In the genomic region with DNA sequence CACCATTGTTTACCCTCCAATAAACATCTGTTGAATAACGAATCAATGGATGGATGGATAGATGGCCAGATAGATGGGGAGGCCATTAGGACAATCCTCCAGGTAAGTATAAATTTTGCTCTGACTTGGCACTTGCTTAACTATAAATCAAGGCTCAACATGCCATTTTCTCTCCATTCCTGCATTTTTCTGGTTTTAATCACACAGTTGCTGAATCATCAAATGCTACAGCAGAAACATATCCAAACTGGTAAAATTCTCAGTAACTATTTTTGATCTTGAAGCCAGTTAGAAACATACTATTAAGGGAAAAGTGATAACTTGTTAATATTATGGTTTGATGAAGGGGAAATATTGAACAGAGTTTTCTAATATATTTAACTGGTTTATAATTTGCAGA, we compare ENCODE assay signal across 28 cellular contexts.
"Had no signal": no experiment of that assay in that cellular context is flagged by ENCODE, and none has a peak within 500 bp of the region (broad histone marks: within the 10 kb centered on the region; RNA-seq: fewer than 3 reads in every experiment).

No MANE protein-coding gene starts in this region.

- H3K27me3 Mint-ChIP-seq: activated naive CD8-positive, alpha-beta T cell; activated T-helper 17 cell treated with anti-CD3 and anti-CD28 coated beads, Interleukin-2, amount 50 U/mL, for 72 hours had no signal

- H3K36me3 Mint-ChIP-seq: activated CD8-positive, alpha-beta memory T cell treated with anti-CD3 and anti-CD28 coated beads, Interleukin-2, amount 10 ng/mL, durations not matched to agents 7 days and 5 days; activated naive CD8-positive, alpha-beta T cell had no signal

- H3K9me3 Mint-ChIP-seq: activated B cell treated with CpG ODN at 0.5 μM for 24 hours; activated T-helper 17 cell treated with anti-CD3 and anti-CD28 coated beads, Interleukin-2, amount 50 U/mL, for 72 hours had no signal

- ATAC-seq: activated CD8-positive, alpha-beta memory T cell treated with anti-CD3 and anti-CD28 coated beads, Interleukin-2, amount 10 ng/mL, durations not matched to agents 7 days and 5 days; activated T-helper 17 cell treated with anti-CD3 and anti-CD28 coated beads, Interleukin-2, amount 50 U/mL, for 72 hours; PC-3; T-helper 17 cell had no signal

- H3K27ac ChIP-seq: KMS-11 had no signal

- H3K4me2 ChIP-seq: KMS-11 had no signal

- H3K4me3 Mint-ChIP-seq: activated B cell treated with CpG ODN at 0.5 μM for 24 hours; activated CD4-positive, alpha-beta T cell treated with anti-CD3 and anti-CD28 coated beads, Interleukin-2, amount 10 ng/mL, durations not matched to agents 24 days and 14 days; activated CD8-positive, alpha-beta memory T cell treated with anti-CD3 and anti-CD28 coated beads, Interleukin-2, amount 10 ng/mL, durations not matched to agents 7 days and 5 days; activated naive CD4-positive, alpha-beta T cell treated with anti-CD3 and anti-CD28 coated beads for 36 hours; activated naive CD8-positive, alpha-beta T cell; activated T-cell treated with anti-CD3 and anti-CD28 coated beads, Interleukin-2, amount 50 U/mL, for 24 hours; activated T-helper 17 cell treated with anti-CD3 and anti-CD28 coated beads, Interleukin-2, amount 50 U/mL, for 72 hours; T-helper 17 cell had no signal

- DNase-seq: activated B cell treated with CpG ODN at 0.5 μM for 24 hours; activated CD4-positive, alpha-beta T cell treated with anti-CD3 and anti-CD28 coated beads for 1 hour; activated CD4-positive, alpha-beta T cell treated with anti-CD3 and anti-CD28 coated beads, Interleukin-2, amount 10 ng/mL, durations not matched to agents 24 days and 14 days; activated CD4-positive, alpha-beta T cell treated with anti-CD3 and anti-CD28 coated beads, Interleukin-2, amount 50 U/mL, for 48 hours; activated CD8-positive, alpha-beta memory T cell treated with anti-CD3 and anti-CD28 coated beads, Interleukin-2, amount 10 ng/mL, durations not matched to agents 7 days and 5 days; activated gamma-delta T cell; activated naive CD4-positive, alpha-beta T cell treated with anti-CD3 and anti-CD28 coated beads for 36 hours; activated T-cell treated with anti-CD3 and anti-CD28 coated beads, Interleukin-2, amount 50 U/mL, for 24 hours; anterior cingulate cortex; central memory CD4-positive, alpha-beta T cell; MM.1S; NCI-H1105; NCI-H1436; NCI-H1694 treated with DMSO at 0.1 percent for 48 hours; NCI-H2029 treated with DMSO at 0.1 percent for 48 hours; NCI-H345; NCI-H510A; NCI-H526 treated with DMSO at 0.1 percent for 48 hours; PC-3; SIG-M5; T-helper 17 cell; T-helper 9 cell had no signal

- H3K27ac Mint-ChIP-seq: activated B cell treated with CpG ODN at 0.5 μM for 24 hours; activated CD4-positive, alpha-beta T cell treated with anti-CD3 and anti-CD28 coated beads, Interleukin-2, amount 10 ng/mL, durations not matched to agents 24 days and 14 days; activated CD8-positive, alpha-beta memory T cell treated with anti-CD3 and anti-CD28 coated beads, Interleukin-2, amount 10 ng/mL, durations not matched to agents 7 days and 5 days; activated naive CD4-positive, alpha-beta T cell treated with anti-CD3 and anti-CD28 coated beads for 36 hours; activated naive CD8-positive, alpha-beta T cell; activated T-cell treated with anti-CD3 and anti-CD28 coated beads, Interleukin-2, amount 50 U/mL, for 24 hours; activated T-helper 17 cell treated with anti-CD3 and anti-CD28 coated beads, Interleukin-2, amount 50 U/mL, for 72 hours; T-helper 17 cell had no signal

- H3K9ac ChIP-seq: KMS-11 had no signal

- H3K4me1 Mint-ChIP-seq: activated B cell treated with CpG ODN at 0.5 μM for 24 hours; activated CD4-positive, alpha-beta T cell treated with anti-CD3 and anti-CD28 coated beads, Interleukin-2, amount 10 ng/mL, durations not matched to agents 24 days and 14 days; activated CD8-positive, alpha-beta memory T cell treated with anti-CD3 and anti-CD28 coated beads, Interleukin-2, amount 10 ng/mL, durations not matched to agents 7 days and 5 days; activated T-helper 17 cell treated with anti-CD3 and anti-CD28 coated beads, Interleukin-2, amount 50 U/mL, for 72 hours; T-helper 17 cell had no signal

- FAIRE-seq: bronchial epithelial cell, RCC 7860, TTC549 had no signal
